23 cellular contexts compared by ENCODE assay signal in genomic region chr18:22048932-22049615, GRCh38.
"Had no signal": no experiment of that assay in that cellular context is flagged by ENCODE, and none has a peak within 500 bp of the region (broad histone marks: within the 10 kb centered on the region; RNA-seq: fewer than 3 reads in every experiment).

No MANE protein-coding gene starts in this region.

- H3K4me1 ChIP-seq: SJSA1 had no signal

- H3K9me3 ChIP-seq: SJSA1 had no signal

- H3K36me3 ChIP-seq: SJSA1 had no signal

- H3K27ac ChIP-seq: KMS-11, SJSA1, SK-N-MC had no signal

- H3K27me3 Mint-ChIP-seq: IgD-negative memory B cell had no signal

- H3K4me1 Mint-ChIP-seq: IgD-negative memory B cell had no signal

- FAIRE-seq: K562, RCC 7860 had no signal

- DNase-seq: Kasumi-1, MM.1S, NCI-H1092 treated with DMSO at 0.1 percent for 48 hours, NCI-H1436, NCI-H187, NCI-H2029, NCI-H2081 treated with DMSO at 0.1 percent for 48 hours, NCI-H2171, NCI-H226, NCI-H446, NCI-H510A, NCI-H524 treated with DMSO at 0.1 percent for 48 hours, NCI-H69, NCI-H774, Right ventricle myocardium superior, RPMI8226, SIG-M5 had no signal

- H3K36me3 Mint-ChIP-seq: IgD-negative memory B cell had no signal

- H3K4me3 ChIP-seq: K562, SJSA1, SK-N-MC had no signal

- H3K9ac ChIP-seq: KMS-11 had no signal

- H3K4me2 ChIP-seq: KMS-11 had no signal

- ATAC-seq: K562 had no signal
